ENCODE assay signal across 8 cellular contexts in the genomic region with DNA sequence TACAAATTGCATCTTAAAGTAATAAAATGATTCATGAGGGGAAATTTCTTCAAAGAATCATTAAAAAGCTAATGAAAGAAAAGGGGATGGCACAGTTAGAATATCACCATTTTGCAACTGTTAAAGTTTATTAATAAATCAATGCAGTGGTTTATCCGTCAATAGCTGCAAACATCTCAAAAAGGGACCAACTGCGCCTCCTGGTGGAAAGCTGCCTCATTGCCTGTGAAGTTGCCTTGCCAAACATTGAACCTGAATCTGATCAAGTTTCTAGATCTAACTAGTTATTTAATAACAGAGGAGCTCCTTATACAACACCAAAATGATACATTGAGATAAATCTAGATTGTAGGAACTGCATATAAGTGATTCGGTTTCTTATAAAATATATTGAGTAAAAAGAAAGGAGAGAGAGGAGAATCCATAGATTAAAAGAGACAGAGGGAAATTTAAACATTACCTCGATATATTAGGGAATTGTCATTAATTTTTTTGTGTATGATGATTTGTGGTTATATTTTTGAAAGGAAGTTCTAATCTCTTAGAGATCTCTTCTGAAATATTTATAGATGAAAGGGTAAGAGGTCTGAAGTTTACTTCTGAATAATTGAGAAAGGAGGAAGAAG. TPM values are rescaled to one million over a fixed set of nuclear protein-coding genes. Genes with fewer than 3 reads are reported as not detected.
DNase-seq lines count a peak whose midpoint lies in the region; ATAC-seq lines count a peak whose summit lies in the region.

No MANE protein-coding gene starts in this region.

- H3K36me3 Mint-ChIP-seq in memory B cell, result no peaks in the 10 kb centered on the region

- H3K27ac Mint-ChIP-seq in memory B cell, result no peak overlapping the region

- H3K9me3 Mint-ChIP-seq in memory B cell, result no peaks in the 10 kb centered on the region

- DNase-seq in COR-L47 (lab: John Stamatoyannopoulos, UW) (peak; percentile 35), HCEC 1CT (peak; percentile 49), NCI-H345 (lab: John Stamatoyannopoulos, UW) (peak; percentile 49), dermis microvascular lymphatic vessel endothelial cell (ENCODE audit: low read depth in 2 of 2) (peak; percentile 55 to 68), memory B cell (ENCODE audit: low spot score in 2 of 2) (peak; percentile 74 to 76), HuH-7.5 (ENCODE audit: low spot score) (no peak)
- DNase-seq in activated CD4-positive, alpha-beta T cell treated with anti-CD3 and anti-CD28 coated beads, Interleukin-2, amount 50 U/mL, for 4 hours, result peak; percentile 79 to 86
- DNase-seq in stimulated activated CD8-positive, alpha-beta memory T cell treated with anti-CD3 and anti-CD28 coated beads, Interleukin-15, amount 100 ng/mL, for 24 hours (ENCODE audit: low read depth), result peak; percentile 53

- H3K4me3 Mint-ChIP-seq in memory B cell, result no peak overlapping the region

- ATAC-seq in memory B cell (ENCODE audit: low read depth), result peak; percentile 65

- no peaks in the 10 kb centered on the region for H3K4me1 Mint-ChIP-seq in memory B cell

- peaks cover 3% of the 10 kb centered on the region for H3K27me3 Mint-ChIP-seq in memory B cell

RNA-seq across cellular contexts. Expression of a gene that starts 6.9 kb away (rescaled TPM):
- total RNA-seq in dermis microvascular lymphatic vessel endothelial cell, result 25.4 and 43.3 TPM in 2 replicates

RNA-seq across cellular contexts. Expression of a gene that starts 27.4 kb away (rescaled TPM):
- total RNA-seq in dermis microvascular lymphatic vessel endothelial cell, result 24.3 and 29.3 TPM in 2 replicates

RNA-seq across cellular contexts. Expression of a gene that starts 27.7 kb away (rescaled TPM):
- 1.1 and 5.3 TPM in 2 replicates for total RNA-seq in dermis microvascular lymphatic vessel endothelial cell

RNA-seq across cellular contexts. Expression of a gene that starts 53.8 kb away (rescaled TPM):
- 14.0 and 15.3 TPM in 2 replicates for total RNA-seq in dermis microvascular lymphatic vessel endothelial cell

RNA-seq across cellular contexts. Expression of a gene that starts 55.6 kb away (rescaled TPM):
- under 0.01 TPM in 2 replicates for total RNA-seq in dermis microvascular lymphatic vessel endothelial cell
